Comparison of ENCODE assay signal across 8 cellular contexts in the genomic region with DNA sequence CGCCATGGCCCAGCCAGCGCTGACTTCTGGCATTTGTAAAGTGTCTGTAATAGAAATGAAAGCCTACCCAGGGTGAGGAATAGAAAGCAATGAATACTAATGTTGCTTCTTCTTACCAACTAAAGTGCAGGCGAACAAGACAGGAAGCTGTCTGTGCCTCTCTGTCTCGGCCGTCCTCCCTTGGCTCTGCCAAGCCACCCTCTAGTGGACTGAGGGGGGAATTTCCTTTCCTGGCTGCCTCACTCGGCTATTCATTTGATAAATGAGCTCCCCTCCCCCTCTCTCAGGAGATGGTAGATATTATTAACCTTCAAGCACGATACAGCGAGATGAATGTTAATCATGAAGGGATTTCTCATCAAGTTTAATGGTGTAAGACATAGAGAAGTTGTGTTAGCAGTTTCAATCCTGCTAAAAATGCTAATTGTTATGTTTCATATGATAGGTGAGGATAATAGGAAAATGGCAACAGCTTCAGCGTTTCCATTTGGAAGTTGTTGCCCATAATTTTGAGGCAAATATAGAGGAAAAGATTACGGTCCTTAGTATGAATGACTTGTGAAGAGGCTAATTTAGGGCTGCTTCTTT.
DNase-seq lines count a peak whose midpoint lies in the region; ATAC-seq and TF ChIP-seq lines count a peak whose summit lies in the region.

No MANE protein-coding gene starts in this region.

- no peaks in the 10 kb centered on the region for H3K79me2 ChIP-seq in osteoblast (ENCODE audit: insufficient read depth, low read length)

- H3K36me3 ChIP-seq in osteoblast (ENCODE audit: insufficient read depth, low read length) = no peaks in the 10 kb centered on the region

- H3K4me3 ChIP-seq in fibroblast of villous mesenchyme (ENCODE audit: low read depth, low read length) = no peak overlapping the region
- H3K4me3 ChIP-seq in osteoblast (ENCODE audit: insufficient read depth, low read length) = no peak overlapping the region

- H3K4me1 ChIP-seq in osteoblast (ENCODE audit: insufficient read depth, low read length) = peaks cover 7% of the 10 kb centered on the region

- TF ChIP-seq CTCF in VCaP (conservative IDR thresholded peaks at IDR 0.05) = peak; percentile 76
- TF ChIP-seq CTCF in fibroblast of villous mesenchyme (IDR thresholded peaks at IDR 0.05; ENCODE audit: insufficient read depth, low read depth, low read length) = peak; percentile 87
- peak; percentile 90 for TF ChIP-seq CTCF in osteoblast (IDR thresholded peaks at IDR 0.05; ENCODE audit: extremely low read depth, low read depth, low read length)

- ATAC-seq in GM18498 (IDR thresholded peaks at IDR 0.05; ENCODE audit: unreplicated experiment) = peak; percentile 96
- peak; percentile 85 for ATAC-seq in HG02884 (IDR thresholded peaks at IDR 0.05; ENCODE audit: unreplicated experiment)

- H3K27ac ChIP-seq in VCaP (no peak overlapping the region), osteoblast (ENCODE audit: low read depth, low read length) (no peak overlapping the region)

- DNase-seq in AML-193 (lab: John Stamatoyannopoulos, UW) (peak; percentile 28 to 34), NCI-H2029 (lab: John Stamatoyannopoulos, UW) (peak; percentile 66), fibroblast of villous mesenchyme (ENCODE audit: low read depth) (peak; percentile 73), osteoblast (ENCODE audit: insufficient read length, low spot score, missing footprints) (peak; percentile 64), T1000 (lab: John Stamatoyannopoulos, UW) (no peak)

- H3K4me2 ChIP-seq in osteoblast (ENCODE audit: insufficient read depth, low read length) = peak overlapping the region; percentile 42

- H3K27me3 ChIP-seq in osteoblast (ENCODE audit: insufficient read depth, low read length) = no peaks in the 10 kb centered on the region

- H4K20me1 ChIP-seq in osteoblast (ENCODE audit: insufficient read depth, low read length) = no peaks in the 10 kb centered on the region

- H2AFZ ChIP-seq in osteoblast (ENCODE audit: low read length) = peak overlapping the region; percentile 75

- H3K9me3 ChIP-seq in osteoblast (ENCODE audit: low read depth, low read length) = no peaks in the 10 kb centered on the region
